Comparison of ENCODE assay signal across 10 cellular contexts in the genomic region with DNA sequence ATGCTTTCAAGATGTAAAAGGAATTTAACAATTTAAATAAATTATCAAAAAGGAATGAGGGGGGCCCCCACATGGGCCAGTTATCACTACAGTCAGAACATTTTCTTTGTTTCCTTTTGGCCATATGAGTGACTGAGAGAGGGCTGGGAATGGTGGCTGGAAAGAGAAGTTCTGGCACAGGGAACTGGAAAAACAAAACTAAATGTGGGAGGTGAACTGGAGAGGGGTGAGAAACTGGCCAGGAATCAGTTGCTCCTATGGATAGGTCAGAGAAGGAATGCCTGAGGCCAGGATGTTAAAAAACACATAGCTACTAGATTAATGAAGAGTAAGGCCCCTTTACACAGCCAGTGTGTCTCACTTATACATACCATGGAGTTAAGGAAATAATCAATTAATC.
A peak's percentile ranks its signal among the peaks of the same experiment; 100 is the strongest.
DNase-seq lines count a peak whose midpoint lies in the region; ATAC-seq and TF ChIP-seq lines count a peak whose summit lies in the region.
"Had no signal": no experiment of that assay in that cellular context is flagged by ENCODE, and none has a peak within 500 bp of the region (broad histone marks: within the 10 kb centered on the region; RNA-seq: fewer than 3 reads in every experiment).

No MANE protein-coding gene starts in this region.

- no peak overlapping the region for H3K4me3 ChIP-seq in fibroblast of the aortic adventitia (ENCODE audit: low read depth, low read length)

- CTCF ChIA-PET in CD4-positive, alpha-beta T cell (lab: Charles Lee): no interaction called here

- H3K9me3 Mint-ChIP-seq in CD4-positive, alpha-beta T cell: no peaks in the 10 kb centered on the region
- H3K9me3 Mint-ChIP-seq in osteocyte (ENCODE audit: unreplicated experiment): peaks cover 5% of the 10 kb centered on the region
- H3K9me3 Mint-ChIP-seq: brain had no signal

- TF ChIP-seq CTCF in CD4-positive, alpha-beta T cell (IDR thresholded peaks at IDR 0.05): no peak
- TF ChIP-seq CTCF in fibroblast of the aortic adventitia (IDR thresholded peaks at IDR 0.05; ENCODE audit: insufficient read depth, low read length) (no peak), osteocyte (IDR thresholded peaks at IDR 0.05) (no peak)

- no peaks in the 10 kb centered on the region for H3K27me3 ChIP-seq in CD4-positive, alpha-beta T cell (ENCODE audit: control insufficient read depth, insufficient read depth, low read length)

- no peaks in the 10 kb centered on the region for H3K9me3 ChIP-seq in CD4-positive, alpha-beta T cell (ENCODE audit: control insufficient read depth, low read length)

- intact Hi-C loops in CD4-positive, alpha-beta T cell (cut with DNase I, micrococcal nuclease): loop anchor here in 1 of 2 experiments (10.0 kb wide), 2 partner anchors 52 to 282 kb away; no protein-coding TSS in a partner anchor

- H3K4me3 Mint-ChIP-seq in CD4-positive, alpha-beta T cell: peak overlapping the region; percentile 8
- H3K4me3 Mint-ChIP-seq in osteocyte (ENCODE audit: unreplicated experiment): peak overlapping the region; percentile 46

- no peak for ATAC-seq in CD4-positive, alpha-beta T cell (ENCODE audit: poor library complexity)
- ATAC-seq in SK-N-SH treated with all-trans-retinoic acid at 6 μM for 48 hours: no peak; the same call in 2 of the 3 replicates
- ATAC-seq in HG03439 (IDR thresholded peaks at IDR 0.05; ENCODE audit: unreplicated experiment): no peak

- POLR2A ChIA-PET in CD4-positive, alpha-beta T cell (lab: Charles Lee): no interaction called here

- H3K27me3 Mint-ChIP-seq in CD4-positive, alpha-beta T cell: no peaks in the 10 kb centered on the region
- no peaks in the 10 kb centered on the region for H3K27me3 Mint-ChIP-seq in osteocyte (ENCODE audit: unreplicated experiment)

- H3K4me1 Mint-ChIP-seq in CD4-positive, alpha-beta T cell (ENCODE audit: low read depth): peaks cover 98% of the 10 kb centered on the region
- peaks cover 98% of the 10 kb centered on the region for H3K4me1 Mint-ChIP-seq in osteocyte (ENCODE audit: unreplicated experiment)

- H3K27ac ChIP-seq in CD4-positive, alpha-beta T cell (ENCODE audit: low read depth, low read length): no peak overlapping the region

- peaks cover 4% of the 10 kb centered on the region for H3K36me3 Mint-ChIP-seq in CD4-positive, alpha-beta T cell (ENCODE audit: low read depth)
- H3K36me3 Mint-ChIP-seq in osteocyte (ENCODE audit: unreplicated experiment): peaks cover 9% of the 10 kb centered on the region
- H3K36me3 Mint-ChIP-seq: brain had no signal

- DNase-seq in CD4-positive, alpha-beta T cell: no peak
- DNase-seq in fibroblast of the aortic adventitia (ENCODE audit: low read depth): peak; percentile 82
- no peak for DNase-seq in osteocyte (ENCODE audit: extremely low spot score, unreplicated experiment)
- no peak for DNase-seq in NCI-H526 treated with DMSO at 0.1 percent for 48 hours (lab: John Stamatoyannopoulos, UW)
- DNase-seq in HuH-7.5 (ENCODE audit: low spot score): no peak
- no peak for DNase-seq in GOT3 (lab: John Stamatoyannopoulos, UW)
- DNase-seq: KBM-7 had no signal

- no peak overlapping the region for H3K27ac Mint-ChIP-seq in CD4-positive, alpha-beta T cell
- peak overlapping the region; percentile 89 for H3K27ac Mint-ChIP-seq in osteocyte (ENCODE audit: unreplicated experiment)

TF ChIP-seq in SK-N-SH treated with all-trans-retinoic acid at 6 μM for 48 hours, 23 proteins besides CTCF, POLR2A, EP300 and RAD21:
- no peak for TF ChIP-seq TOX (CRISPR knock-in tag; IDR thresholded peaks at IDR 0.05; ENCODE audit: borderline replicate concordance)
- TF ChIP-seq SNAI2 (CRISPR knock-in tag; IDR thresholded peaks at IDR 0.05): no peak
- no peak for TF ChIP-seq OSR1 (CRISPR knock-in tag; IDR thresholded peaks at IDR 0.05)
- TF ChIP-seq TCF4 (CRISPR knock-in tag; IDR thresholded peaks at IDR 0.05; ENCODE audit: borderline replicate concordance): no peak
- TF ChIP-seq RARB (CRISPR knock-in tag; IDR thresholded peaks at IDR 0.05): no peak
- TF ChIP-seq ZNF8 (CRISPR knock-in tag; IDR thresholded peaks at IDR 0.05): no peak
- no peak for TF ChIP-seq GLIS3 (CRISPR knock-in tag; IDR thresholded peaks at IDR 0.05)
- TF ChIP-seq ISL1 (CRISPR knock-in tag; IDR thresholded peaks at IDR 0.05): 0 out of 2 replicates have a peak, but pooled peaks have one; percentile 20
TF ChIP-seq in SK-N-SH treated with all-trans-retinoic acid at 6 μM for 48 hours: peak in this region for 1.
